ENCODE assay signal across 1 cellular context in the genomic region with DNA sequence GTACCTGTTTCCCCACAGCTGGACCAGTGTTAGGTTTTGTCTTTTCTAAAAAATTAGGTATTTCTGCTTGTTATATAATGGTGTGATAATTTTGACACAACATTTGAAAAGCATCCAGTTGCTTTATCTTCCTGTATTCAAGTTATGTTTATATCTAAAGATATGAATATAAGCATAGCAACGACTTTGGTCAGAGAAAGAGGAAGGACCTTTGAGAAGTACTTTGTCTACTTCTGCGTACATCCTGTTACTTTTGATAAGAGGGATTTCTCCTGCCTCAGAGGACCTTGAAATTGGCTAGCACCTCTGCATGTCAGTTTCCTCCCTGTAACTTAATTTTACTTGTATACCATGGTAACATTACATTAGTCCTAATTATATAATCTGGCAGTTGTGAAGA.
TF ChIP-seq lines count a peak whose summit lies in the region.

No MANE protein-coding gene starts in this region.

TF ChIP-seq in HepG2, 621 proteins besides CTCF, POLR2A, EP300 and RAD21:
- TF ChIP-seq MIXL1 (CRISPR knock-in tag; IDR thresholded peaks at IDR 0.05) (no peak), RNF2 (conservative IDR thresholded peaks at IDR 0.05; ENCODE audit: low read depth) (no peak), CREB1 (IDR thresholded peaks at IDR 0.05) (no peak), CREB1 (CRISPR knock-in tag; IDR thresholded peaks at IDR 0.05) (0 out of 2 replicates have a peak, but pooled peaks have one; percentile 23)
